Comparison of ENCODE assay signal across 8 cellular contexts in the genomic region with DNA sequence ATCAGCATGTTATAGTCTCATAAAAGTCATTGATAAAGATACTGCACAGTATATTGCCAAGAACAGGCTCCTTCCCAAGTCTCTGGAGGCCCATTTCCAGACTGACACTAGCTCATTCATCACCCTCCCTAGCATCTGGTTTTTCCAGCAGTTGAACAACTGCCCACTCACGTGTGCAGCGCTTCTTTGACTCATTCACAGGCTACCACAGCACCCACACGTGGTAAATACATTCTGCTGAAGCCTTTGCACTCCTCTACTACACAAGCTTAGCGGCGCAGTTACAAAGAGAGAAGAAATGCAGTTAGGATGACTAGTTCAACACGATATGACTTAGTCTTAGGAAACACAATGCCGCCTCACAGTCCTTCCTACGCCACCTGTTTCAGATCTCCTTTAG.
DNase-seq lines count a peak whose midpoint lies in the region; ATAC-seq, FAIRE-seq and TF ChIP-seq lines count a peak whose summit lies in the region.

No MANE protein-coding gene starts in this region.

- WGBS in H1 (ENCODE audit: extremely low coverage in 1 of 2, insufficient coverage in 1 of 2, insufficient read length in 1 of 2, insufficient replicate concordance in 2 of 2, low coverage in 1 of 2, low lambda C conversion rate in 2 of 2, missing lambda C conversion rate in 1 of 2), 2 experiments = 88% methylated on average over 8 of the region's 8 CpGs; no CpG with 5 or more reads in 1 of the 2 experiments

- no peaks in the 10 kb centered on the region for H3K36me3 ChIP-seq in H1 (ENCODE audit: control insufficient read depth in 2 of 4, insufficient read depth in 4 of 4, low read length in 3 of 4)

- H3K27me3 ChIP-seq in H1 (replicated peaks in 1 of 4; ENCODE audit: control insufficient read depth in 3 of 4, extremely low read depth in 1 of 4, insufficient read depth in 3 of 4, low read length in 3 of 4) = no peaks in the 10 kb centered on the region

- no peaks in the 10 kb centered on the region for H4K20me1 ChIP-seq in H1 (replicated peaks in 1 of 2; ENCODE audit: control insufficient read depth in 1 of 2, insufficient read depth in 2 of 2, low read length in 2 of 2)

- H2BK12ac ChIP-seq in H1 (ENCODE audit: low read depth, low read length) = peak overlapping the region; percentile 62

- ATAC-seq in HG02870 (IDR thresholded peaks at IDR 0.05; ENCODE audit: unreplicated experiment) (no peak), GM19467 (IDR thresholded peaks at IDR 0.05; ENCODE audit: unreplicated experiment) (no peak), HG03039 (IDR thresholded peaks at IDR 0.05; ENCODE audit: unreplicated experiment) (no peak)

- no peaks in the 10 kb centered on the region for H3K23me2 ChIP-seq in H1 (ENCODE audit: low read depth, low read length)

- no peaks in the 10 kb centered on the region for H3K79me2 ChIP-seq in H1 (ENCODE audit: control insufficient read depth in 1 of 2, insufficient read depth in 2 of 2, low read length in 2 of 2)

- no peak overlapping the region for H3K9ac ChIP-seq in H1 (replicated peaks in 1 of 4; ENCODE audit: extremely low read depth in 1 of 4, low read depth in 3 of 4, low read length in 3 of 4)

- no peak overlapping the region for H3K4ac ChIP-seq in H1 (replicated peaks; ENCODE audit: insufficient read length, low read depth, low read length)

- TF ChIP-seq POLR2A in H1 (IDR thresholded peaks at IDR 0.05; ENCODE audit: control extremely low read depth in 1 of 2, low read depth in 2 of 2, low read length in 2 of 2) = no peak

- H3K27ac ChIP-seq in RWPE1 = no peak overlapping the region
- no peak overlapping the region for H3K27ac ChIP-seq in H1 (ENCODE audit: low read depth, low read length)

- CTCF ChIA-PET in RWPE1 (lab: Yijun Ruan, JAX) (interaction anchor here (0.7 to 1.0 kb wide), 2 partner anchors 196 to 547 kb away, joined by 3 to 5 read pairs; no protein-coding TSS in a partner anchor), H1 (lab: Charles Lee; ENCODE audit: partially characterized antibody) (interaction anchor here (0.5 to 2.9 kb wide), 7 partner anchors 10 to 207 kb away, joined by 3 to 13 read pairs (median 4); no protein-coding TSS in a partner anchor)

- no peak for TF ChIP-seq RAD21 in H1 (IDR thresholded peaks at IDR 0.05 in 1 of 2, conservative IDR thresholded peaks at IDR 0.05 in 1 of 2; ENCODE audit: low read depth in 2 of 2, low read length in 2 of 2)

- no peak overlapping the region for H4K91ac ChIP-seq in H1 (replicated peaks; ENCODE audit: insufficient read length, low read length)

- H4K5ac ChIP-seq in H1 (ENCODE audit: insufficient read length, low read depth, low read length) = no peak overlapping the region

- no peak overlapping the region for H2BK120ac ChIP-seq in H1 (replicated peaks; ENCODE audit: low read depth, low read length)

- no peak overlapping the region for H3K56ac ChIP-seq in H1 (replicated peaks; ENCODE audit: insufficient read length, low read depth, low read length)

- POLR2A ChIA-PET in RWPE1 (lab: Yijun Ruan, JAX; ENCODE audit: low non-redundant PET) = no interaction called here
- POLR2A ChIA-PET in H1 (lab: Charles Lee; ENCODE audit: partially characterized antibody) = interaction anchor here (0.9 kb wide), 1 partner anchor 11 kb away, joined by 3 read pairs; no protein-coding TSS in a partner anchor

- no peak overlapping the region for H3K4me2 ChIP-seq in H1 (ENCODE audit: insufficient read depth in 1 of 2, low read depth in 2 of 2, low read length in 2 of 2)

- H3K4me3 ChIP-seq in H1 (ENCODE audit: extremely low read depth in 1 of 4, insufficient read depth in 2 of 4, low read depth in 3 of 4, low read length in 4 of 4) = no peak overlapping the region

- no peak overlapping the region for H4K8ac ChIP-seq in H1 (ENCODE audit: extremely low read depth, insufficient read depth, low read length)

- H3K79me1 ChIP-seq in H1 (ENCODE audit: low read depth, low read length) = no peaks in the 10 kb centered on the region

- no peak for TF ChIP-seq EP300 in H1 (IDR thresholded peaks at IDR 0.05; ENCODE audit: borderline replicate concordance in 1 of 2, low read depth in 2 of 2, low read length in 2 of 2)

- FAIRE-seq in H1 (lab: Jason Lieb, UNC) = no peak

- no peak overlapping the region for H3K23ac ChIP-seq in H1 (ENCODE audit: insufficient read length)

- TF ChIP-seq CTCF in RWPE1 (conservative IDR thresholded peaks at IDR 0.05; ENCODE audit: low read depth) = no peak
- TF ChIP-seq CTCF in H1 (IDR thresholded peaks at IDR 0.05; ENCODE audit: control extremely low read depth in 1 of 3, insufficient read depth in 1 of 3, low read depth in 1 of 3, low read length in 3 of 3) = no peak

- 0 out of 2 replicates have a peak overlapping the region, but pooled peaks have one; percentile 36 for H2BK15ac ChIP-seq in H1 (ENCODE audit: low read length)

- no peak overlapping the region for H2AFZ ChIP-seq in H1 (ENCODE audit: low read length)

- peaks cover 2 to 14% (median 9%) of the 10 kb centered on the region in 4 experiments; a peak in 6 of 7 replicates for H3K4me1 ChIP-seq in H1 (replicated peaks in 1 of 4; ENCODE audit: control insufficient read depth in 3 of 4, insufficient read depth in 4 of 4, low read length in 3 of 4)

- H3K14ac ChIP-seq in H1 (ENCODE audit: insufficient read length) = no peak overlapping the region

- H2BK20ac ChIP-seq in H1 (ENCODE audit: low read length) = peak overlapping the region; percentile 23; the same call in 1 of the 2 replicates

- DNase-seq in COLO829 (ENCODE audit: low spot score) = peak; percentile 61
- peak; percentile 72 for DNase-seq in RWPE1 (ENCODE audit: low spot score)
- DNase-seq in H1 (ENCODE audit: low read depth in 1 of 2, low spot score in 2 of 2) = no peak
- peak; percentile 84 for DNase-seq in renal cortical epithelial cell (ENCODE audit: low read depth)
- DNase-seq in NCI-H345 (lab: John Stamatoyannopoulos, UW) = no peak

- H3K9me3 ChIP-seq in H1 (ENCODE audit: insufficient read depth in 2 of 2, low read depth in 1 of 2, low read length in 1 of 2) = no peaks in the 10 kb centered on the region

- no peak overlapping the region for H3K18ac ChIP-seq in H1 (ENCODE audit: extremely low read depth, low read length)

- H2BK5ac ChIP-seq in H1 (ENCODE audit: low read depth, low read length) = no peak overlapping the region

- H2AK5ac ChIP-seq in H1 (ENCODE audit: low read depth, low read length) = 0 out of 2 replicates have a peak overlapping the region, but pooled peaks have one; percentile 14

TF ChIP-seq in H1, 55 proteins besides CTCF, POLR2A, EP300 and RAD21:
- TF ChIP-seq CHD1 (IDR thresholded peaks at IDR 0.05; ENCODE audit: low read depth, low read length) (no peak), CREB1 (IDR thresholded peaks at IDR 0.05) (no peak), SUZ12 (IDR thresholded peaks at IDR 0.05; ENCODE audit: low read length) (no peak), NRF1 (IDR thresholded peaks at IDR 0.05; ENCODE audit: low read depth, low read length) (no peak), ATF2 (IDR thresholded peaks at IDR 0.05; ENCODE audit: low read length) (no peak), GABPA (IDR thresholded peaks at IDR 0.05; ENCODE audit: borderline replicate concordance, insufficient read depth, low read length) (no peak), CBX5 (IDR thresholded peaks at IDR 0.05; ENCODE audit: low read depth, low read length) (no peak), TCF12 (IDR thresholded peaks at IDR 0.05; ENCODE audit: low read depth, low read length) (no peak), ASH2L (IDR thresholded peaks at IDR 0.05; ENCODE audit: low read length) (no peak), SP4 (IDR thresholded peaks at IDR 0.05; ENCODE audit: low read length) (no peak), MAX (IDR thresholded peaks at IDR 0.05) (no peak), SAP30 (IDR thresholded peaks at IDR 0.05; ENCODE audit: insufficient read depth, insufficient replicate concordance, low read length) (no peak), TAF7 (optimal IDR thresholded peaks at IDR 0.05; ENCODE audit: borderline replicate concordance, low read depth, low read length) (no peak), KDM4A (IDR thresholded peaks at IDR 0.05; ENCODE audit: low read depth, low read length, severe bottlenecking) (no peak), SIN3A (conservative IDR thresholded peaks at IDR 0.05 in 1 of 2, IDR thresholded peaks at IDR 0.05 in 1 of 2; ENCODE audit: low read depth in 1 of 2, low read length in 2 of 2) (no peak), RBBP5 (IDR thresholded peaks at IDR 0.05; ENCODE audit: borderline replicate concordance, low read depth, low read length) (no peak), BRCA1 (IDR thresholded peaks at IDR 0.05; ENCODE audit: low read depth, low read length) (no peak)

Comparison
In these comparisons a context has a peak if more than half of its experiments do, and no peak if none do; other contexts are left out.
1. DNase-seq: peak in COLO829 (single experiment), RWPE1 (single experiment) and renal cortical epithelial cell (single experiment); none in H1 (0 of 2) and NCI-H345 (single experiment).